1 cellular context compared by ENCODE assay signal in the genomic region with DNA sequence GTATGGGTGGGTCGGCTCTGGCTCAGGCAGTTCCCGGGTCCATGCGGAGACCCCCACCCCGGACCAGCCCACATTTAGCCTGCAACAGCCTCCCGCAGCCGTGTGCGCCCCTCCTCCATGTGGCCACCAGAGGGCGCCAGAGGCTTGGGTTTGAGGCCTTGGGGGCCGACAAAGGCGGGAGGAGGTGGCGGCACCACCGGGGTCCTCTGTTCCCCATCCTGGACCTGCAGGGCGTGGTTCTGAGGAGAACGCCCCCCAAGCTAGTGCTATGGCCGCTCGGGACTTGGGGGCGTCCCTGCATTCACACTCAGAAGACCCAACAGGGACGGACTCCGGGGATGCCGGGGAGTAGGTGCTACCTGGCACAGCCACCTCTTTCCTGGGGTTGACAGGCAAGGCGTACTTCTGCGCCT.
TF ChIP-seq lines count a peak whose summit lies in the region.

No MANE protein-coding gene starts in this region.

TF ChIP-seq in K562, 482 proteins besides CTCF, POLR2A, EP300 and RAD21 (continued from another document and continues in another):
- TF ChIP-seq HINFP (tag; conservative IDR thresholded peaks at IDR 0.05; ENCODE audit: low read depth) (no peak), ZFPM2 (CRISPR knock-in tag; IDR thresholded peaks at IDR 0.05) (no peak), ZNF408 (CRISPR knock-in tag; IDR thresholded peaks at IDR 0.05; ENCODE audit: low read depth) (no peak), SMARCC2 (IDR thresholded peaks at IDR 0.05; ENCODE audit: low read depth) (no peak), TCF7 (IDR thresholded peaks at IDR 0.05; ENCODE audit: borderline replicate concordance) (no peak), PHF21A (IDR thresholded peaks at IDR 0.05; ENCODE audit: borderline replicate concordance, low read depth) (no peak), RBFOX2 (IDR thresholded peaks at IDR 0.05; ENCODE audit: low read depth, low read length) (peak; percentile 44; the same call in 1 of the 2 replicates), ZNF146 (CRISPR knock-in tag; IDR thresholded peaks at IDR 0.05; ENCODE audit: unreplicated experiment) (no peak), ZC3H11A (IDR thresholded peaks at IDR 0.05; ENCODE audit: low read depth, low read length) (no peak), YBX1 (IDR thresholded peaks at IDR 0.05) (no peak), MYNN (IDR thresholded peaks at IDR 0.05) (peak; percentile 22; the same call in 1 of the 2 replicates), MYNN (CRISPR knock-in tag; IDR thresholded peaks at IDR 0.05) (no peak), NFE2 (IDR thresholded peaks at IDR 0.05; ENCODE audit: low read depth) (no peak), ZKSCAN3 (CRISPR knock-in tag; IDR thresholded peaks at IDR 0.05) (no peak), GABPB1 (CRISPR knock-in tag; IDR thresholded peaks at IDR 0.05) (0 out of 2 replicates have a peak, but pooled peaks have one; percentile 37), RBM25 (IDR thresholded peaks at IDR 0.05; ENCODE audit: low read depth, low read length, severe bottlenecking) (no peak), RHOXF2B (CRISPR knock-in tag; conservative IDR thresholded peaks at IDR 0.05) (no peak), TFAP4 (CRISPR knock-in tag; IDR thresholded peaks at IDR 0.05; ENCODE audit: borderline replicate concordance) (peak; percentile 50; the same call in 1 of the 2 replicates), ZBTB8A (IDR thresholded peaks at IDR 0.05; ENCODE audit: partially characterized antibody) (no peak), ZNF24 (IDR thresholded peaks at IDR 0.05) (no peak), PCBP2 (IDR thresholded peaks at IDR 0.05; ENCODE audit: low read depth, low read length, poor library complexity, severe bottlenecking) (no peak), SRSF9 (IDR thresholded peaks at IDR 0.05; ENCODE audit: borderline replicate concordance, low read depth, low read length) (no peak), ZNF316 (IDR thresholded peaks at IDR 0.05) (no peak), ZZZ3 (IDR thresholded peaks at IDR 0.05) (no peak), RB1 (IDR thresholded peaks at IDR 0.05; ENCODE audit: low read depth) (peak; percentile 100), FOXP4 (CRISPR knock-in tag; IDR thresholded peaks at IDR 0.05; ENCODE audit: borderline replicate concordance) (no peak), SMC3 (conservative IDR thresholded peaks at IDR 0.05; ENCODE audit: insufficient read depth, low read depth, low read length) (peak; percentile 97), ZNF584 (CRISPR knock-in tag; IDR thresholded peaks at IDR 0.05; ENCODE audit: low read depth) (no peak), USF1 (CRISPR knock-in tag; IDR thresholded peaks at IDR 0.05) (no peak), SETDB1 (IDR thresholded peaks at IDR 0.05; ENCODE audit: low read length) (no peak), HMG20A (CRISPR knock-in tag; conservative IDR thresholded peaks at IDR 0.05) (no peak), SIX5 (IDR thresholded peaks at IDR 0.05; ENCODE audit: borderline replicate concordance in 1 of 2, insufficient read depth in 1 of 2, low read depth in 1 of 2, low read length in 2 of 2) (no peak), L3MBTL2 (IDR thresholded peaks at IDR 0.05) (peak; percentile 57; the same call in 1 of the 2 replicates), ZNF311 (CRISPR knock-in tag; IDR thresholded peaks at IDR 0.05) (no peak), NFIC (IDR thresholded peaks at IDR 0.05) (no peak), RFX7 (CRISPR knock-in tag; IDR thresholded peaks at IDR 0.05) (no peak), MAFG (tag; conservative IDR thresholded peaks at IDR 0.05) (no peak), ZNF232 (CRISPR knock-in tag; IDR thresholded peaks at IDR 0.05) (no peak), THAP7 (CRISPR knock-in tag; IDR thresholded peaks at IDR 0.05) (no peak), STAG1 (CRISPR knock-in tag; IDR thresholded peaks at IDR 0.05; ENCODE audit: borderline replicate concordance) (peak; percentile 99), ZNF695 (CRISPR knock-in tag; IDR thresholded peaks at IDR 0.05) (no peak), ZBTB9 (CRISPR knock-in tag; IDR thresholded peaks at IDR 0.05) (no peak), GATAD2B (IDR thresholded peaks at IDR 0.05; ENCODE audit: borderline replicate concordance) (no peak), CTCFL (IDR thresholded peaks at IDR 0.05; ENCODE audit: borderline replicate concordance, insufficient read depth, low read depth, low read length, poor library complexity, severe bottlenecking) (peak; percentile 38)
- TF ChIP-seq, protein P1, sequence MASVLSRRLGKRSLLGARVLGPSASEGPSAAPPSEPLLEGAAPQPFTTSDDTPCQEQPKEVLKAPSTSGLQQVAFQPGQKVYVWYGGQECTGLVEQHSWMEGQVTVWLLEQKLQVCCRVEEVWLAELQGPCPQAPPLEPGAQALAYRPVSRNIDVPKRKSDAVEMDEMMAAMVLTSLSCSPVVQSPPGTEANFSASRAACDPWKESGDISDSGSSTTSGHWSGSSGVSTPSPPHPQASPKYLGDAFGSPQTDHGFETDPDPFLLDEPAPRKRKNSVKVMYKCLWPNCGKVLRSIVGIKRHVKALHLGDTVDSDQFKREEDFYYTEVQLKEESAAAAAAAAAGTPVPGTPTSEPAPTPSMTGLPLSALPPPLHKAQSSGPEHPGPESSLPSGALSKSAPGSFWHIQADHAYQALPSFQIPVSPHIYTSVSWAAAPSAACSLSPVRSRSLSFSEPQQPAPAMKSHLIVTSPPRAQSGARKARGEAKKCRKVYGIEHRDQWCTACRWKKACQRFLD (CRISPR knock-in tag; IDR thresholded peaks at IDR 0.05), result no peak
- TF ChIP-seq, protein P2, sequence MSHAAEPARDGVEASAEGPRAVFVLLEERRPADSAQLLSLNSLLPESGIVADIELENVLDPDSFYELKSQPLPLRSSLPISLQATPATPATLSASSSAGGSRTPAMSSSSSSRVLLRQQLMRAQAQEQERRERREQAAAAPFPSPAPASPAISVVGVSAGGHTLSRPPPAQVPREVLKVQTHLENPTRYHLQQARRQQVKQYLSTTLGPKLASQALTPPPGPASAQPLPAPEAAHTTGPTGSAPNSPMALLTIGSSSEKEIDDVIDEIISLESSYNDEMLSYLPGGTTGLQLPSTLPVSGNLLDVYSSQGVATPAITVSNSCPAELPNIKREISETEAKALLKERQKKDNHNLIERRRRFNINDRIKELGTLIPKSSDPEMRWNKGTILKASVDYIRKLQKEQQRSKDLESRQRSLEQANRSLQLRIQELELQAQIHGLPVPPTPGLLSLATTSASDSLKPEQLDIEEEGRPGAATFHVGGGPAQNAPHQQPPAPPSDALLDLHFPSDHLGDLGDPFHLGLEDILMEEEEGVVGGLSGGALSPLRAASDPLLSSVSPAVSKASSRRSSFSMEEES (CRISPR knock-in tag; IDR thresholded peaks at IDR 0.05), result no peak
- TF ChIP-seq, protein P3, sequence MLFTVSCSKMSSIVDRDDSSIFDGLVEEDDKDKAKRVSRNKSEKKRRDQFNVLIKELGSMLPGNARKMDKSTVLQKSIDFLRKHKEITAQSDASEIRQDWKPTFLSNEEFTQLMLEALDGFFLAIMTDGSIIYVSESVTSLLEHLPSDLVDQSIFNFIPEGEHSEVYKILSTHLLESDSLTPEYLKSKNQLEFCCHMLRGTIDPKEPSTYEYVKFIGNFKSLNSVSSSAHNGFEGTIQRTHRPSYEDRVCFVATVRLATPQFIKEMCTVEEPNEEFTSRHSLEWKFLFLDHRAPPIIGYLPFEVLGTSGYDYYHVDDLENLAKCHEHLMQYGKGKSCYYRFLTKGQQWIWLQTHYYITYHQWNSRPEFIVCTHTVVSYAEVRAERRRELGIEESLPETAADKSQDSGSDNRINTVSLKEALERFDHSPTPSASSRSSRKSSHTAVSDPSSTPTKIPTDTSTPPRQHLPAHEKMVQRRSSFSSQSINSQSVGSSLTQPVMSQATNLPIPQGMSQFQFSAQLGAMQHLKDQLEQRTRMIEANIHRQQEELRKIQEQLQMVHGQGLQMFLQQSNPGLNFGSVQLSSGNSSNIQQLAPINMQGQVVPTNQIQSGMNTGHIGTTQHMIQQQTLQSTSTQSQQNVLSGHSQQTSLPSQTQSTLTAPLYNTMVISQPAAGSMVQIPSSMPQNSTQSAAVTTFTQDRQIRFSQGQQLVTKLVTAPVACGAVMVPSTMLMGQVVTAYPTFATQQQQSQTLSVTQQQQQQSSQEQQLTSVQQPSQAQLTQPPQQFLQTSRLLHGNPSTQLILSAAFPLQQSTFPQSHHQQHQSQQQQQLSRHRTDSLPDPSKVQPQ (CRISPR knock-in tag; IDR thresholded peaks at IDR 0.05; ENCODE audit: borderline replicate concordance), result no peak
- TF ChIP-seq, protein P4, sequence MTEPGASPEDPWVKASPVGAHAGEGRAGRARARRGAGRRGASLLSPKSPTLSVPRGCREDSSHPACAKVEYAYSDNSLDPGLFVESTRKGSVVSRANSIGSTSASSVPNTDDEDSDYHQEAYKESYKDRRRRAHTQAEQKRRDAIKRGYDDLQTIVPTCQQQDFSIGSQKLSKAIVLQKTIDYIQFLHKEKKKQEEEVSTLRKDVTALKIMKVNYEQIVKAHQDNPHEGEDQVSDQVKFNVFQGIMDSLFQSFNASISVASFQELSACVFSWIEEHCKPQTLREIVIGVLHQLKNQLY (CRISPR knock-in tag; conservative IDR thresholded peaks at IDR 0.05), result no peak
- TF ChIP-seq, protein P5, sequence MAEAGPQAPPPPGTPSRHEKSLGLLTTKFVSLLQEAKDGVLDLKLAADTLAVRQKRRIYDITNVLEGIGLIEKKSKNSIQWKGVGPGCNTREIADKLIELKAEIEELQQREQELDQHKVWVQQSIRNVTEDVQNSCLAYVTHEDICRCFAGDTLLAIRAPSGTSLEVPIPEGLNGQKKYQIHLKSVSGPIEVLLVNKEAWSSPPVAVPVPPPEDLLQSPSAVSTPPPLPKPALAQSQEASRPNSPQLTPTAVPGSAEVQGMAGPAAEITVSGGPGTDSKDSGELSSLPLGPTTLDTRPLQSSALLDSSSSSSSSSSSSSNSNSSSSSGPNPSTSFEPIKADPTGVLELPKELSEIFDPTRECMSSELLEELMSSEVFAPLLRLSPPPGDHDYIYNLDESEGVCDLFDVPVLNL (CRISPR knock-in tag; IDR thresholded peaks at IDR 0.05; ENCODE audit: low read depth), result no peak
